ENCODE assay signal across 7 cellular contexts in genomic region chr9:109401169-109401989, GRCh38.
DNase-seq lines count a peak whose midpoint lies in the region; ATAC-seq and TF ChIP-seq lines count a peak whose summit lies in the region.

No MANE protein-coding gene starts in this region.

- no peaks in the 10 kb centered on the region for H3K79me2 ChIP-seq in DND-41 (ENCODE audit: insufficient read depth, low read length)
- no peaks in the 10 kb centered on the region for H3K79me2 ChIP-seq in SU-DHL-6 (ENCODE audit: insufficient read depth, low read length)

- 65 to 72% (median 70%) methylated on average over 13 of the region's 13 CpGs for WGBS in ovary, 3 donors

- H3K9ac ChIP-seq in DND-41 (ENCODE audit: low read depth, low read length) (no peak overlapping the region), SU-DHL-6 (ENCODE audit: low read length) (no peak overlapping the region)

- no peak overlapping the region for H3K27ac ChIP-seq in DND-41 (ENCODE audit: low read length)
- H3K27ac ChIP-seq in SU-DHL-6 (ENCODE audit: low read depth, low read length) = no peak overlapping the region
- no peak overlapping the region for H3K27ac ChIP-seq in ovary

- DNase-seq in DND-41 = peak; percentile 55
- DNase-seq in LHCN-M2 (ENCODE audit: low read depth) = peak; percentile 26
- DNase-seq in fibroblast of peridontal ligament (ENCODE audit: extremely low read depth) = peak; percentile 44
- DNase-seq in ovary = peak in 3 of 5 donors; percentile 22 to 43 (median 32)
- no peak for DNase-seq in effector CD8-positive, alpha-beta T cell (lab: John Stamatoyannopoulos, UW)

- TF ChIP-seq CTCF in DND-41 (IDR thresholded peaks at IDR 0.05; ENCODE audit: borderline replicate concordance, extremely low read depth, low read length, poor library complexity, severe bottlenecking) = peak; percentile 79
- peak; percentile 63 for TF ChIP-seq CTCF in SU-DHL-6 (IDR thresholded peaks at IDR 0.05; ENCODE audit: insufficient read depth, low read length, poor library complexity, severe bottlenecking)
- peak in 1 of 3 donors; percentile 33 for TF ChIP-seq CTCF in ovary (IDR thresholded peaks at IDR 0.05)

- no peaks in the 10 kb centered on the region for H4K20me1 ChIP-seq in DND-41 (ENCODE audit: insufficient read depth, low read length)
- no peaks in the 10 kb centered on the region for H4K20me1 ChIP-seq in SU-DHL-6 (ENCODE audit: low read depth, low read length)

- peaks cover 25% of the 10 kb centered on the region for H3K36me3 ChIP-seq in DND-41 (ENCODE audit: insufficient read depth, low read length)
- no peaks in the 10 kb centered on the region for H3K36me3 ChIP-seq in SU-DHL-6 (ENCODE audit: low read length)
- no peaks in the 10 kb centered on the region for H3K36me3 ChIP-seq in ovary

- no peak for TF ChIP-seq POLR2A in ovary (IDR thresholded peaks at IDR 0.05)

- no peaks in the 10 kb centered on the region for H3K4me1 ChIP-seq in DND-41 (ENCODE audit: insufficient read depth, low read length)
- no peaks in the 10 kb centered on the region for H3K4me1 ChIP-seq in ovary (ENCODE audit: insufficient read depth)

- no peak overlapping the region for H3K4me2 ChIP-seq in DND-41 (ENCODE audit: insufficient read depth, low read length)
- H3K4me2 ChIP-seq in SU-DHL-6 (ENCODE audit: low read depth, low read length, poor library complexity, severe bottlenecking) = no peak overlapping the region

- no peaks in the 10 kb centered on the region for H3K9me2 ChIP-seq in SU-DHL-6 (replicated peaks; ENCODE audit: insufficient read depth, low read length)

- H3F3A ChIP-seq in SU-DHL-6 (ENCODE audit: insufficient read depth) = no peaks in the 10 kb centered on the region

- H3K27me3 ChIP-seq in DND-41 (ENCODE audit: insufficient read depth, low read length, poor library complexity) (no peaks in the 10 kb centered on the region), SU-DHL-6 (ENCODE audit: low read length) (no peaks in the 10 kb centered on the region), ovary (no peaks in the 10 kb centered on the region)

- peak; percentile 68; the same call in 2 of the 3 replicates for ATAC-seq in DND-41 (ENCODE audit: insufficient read depth, low read depth)
- ATAC-seq in GM19395 (IDR thresholded peaks at IDR 0.05; ENCODE audit: unreplicated experiment) = peak; percentile 41

- TF ChIP-seq EP300 in ovary (IDR thresholded peaks at IDR 0.05) = no peak

- H2AFZ ChIP-seq in DND-41 (ENCODE audit: low read depth, low read length) (no peak overlapping the region), SU-DHL-6 (ENCODE audit: low read depth, low read length, severe bottlenecking) (no peak overlapping the region)

- intact Hi-C loops in ovary (cut with DNase I) = no loop called here

- H3K4me3 ChIP-seq in DND-41 (ENCODE audit: low read depth in 1 of 2, low read length in 2 of 2) = no peak overlapping the region
- H3K4me3 ChIP-seq in SU-DHL-6 (ENCODE audit: insufficient read depth, low read length, poor library complexity, severe bottlenecking) = no peak overlapping the region
- H3K4me3 ChIP-seq in ovary = no peak overlapping the region

- H3K9me3 ChIP-seq in DND-41 (ENCODE audit: insufficient read depth, low read length, severe bottlenecking) = no peaks in the 10 kb centered on the region
- no peaks in the 10 kb centered on the region for H3K9me3 ChIP-seq in SU-DHL-6 (ENCODE audit: insufficient read depth, low read length)
- no peaks in the 10 kb centered on the region for H3K9me3 ChIP-seq in ovary
